Comparison of ENCODE assay signal across 1 cellular context in the genomic region with DNA sequence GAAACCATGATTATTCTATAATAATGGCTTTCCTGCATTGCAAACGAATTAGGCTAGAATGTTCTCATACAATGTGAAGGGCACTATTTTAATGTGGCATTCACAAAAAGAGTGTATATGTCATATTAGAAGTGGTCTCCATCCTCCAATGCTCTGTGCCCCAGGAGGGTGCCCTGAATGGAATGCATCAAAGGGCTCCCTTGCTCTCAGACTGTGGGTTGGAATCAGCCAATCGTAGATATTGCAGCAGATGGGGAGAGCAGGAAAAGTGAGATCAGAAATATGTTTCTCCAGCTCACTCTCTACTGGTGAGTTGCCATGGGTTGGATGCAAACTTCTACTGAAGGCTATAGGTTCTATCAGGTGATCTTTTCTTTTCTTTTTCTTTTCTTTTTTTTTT.
TF ChIP-seq lines count a peak whose summit lies in the region.

No MANE protein-coding gene starts in this region.

TF ChIP-seq in HCT116, 20 proteins besides CTCF, POLR2A, EP300 and RAD21 (continued from another document):
- TF ChIP-seq, protein P1, sequence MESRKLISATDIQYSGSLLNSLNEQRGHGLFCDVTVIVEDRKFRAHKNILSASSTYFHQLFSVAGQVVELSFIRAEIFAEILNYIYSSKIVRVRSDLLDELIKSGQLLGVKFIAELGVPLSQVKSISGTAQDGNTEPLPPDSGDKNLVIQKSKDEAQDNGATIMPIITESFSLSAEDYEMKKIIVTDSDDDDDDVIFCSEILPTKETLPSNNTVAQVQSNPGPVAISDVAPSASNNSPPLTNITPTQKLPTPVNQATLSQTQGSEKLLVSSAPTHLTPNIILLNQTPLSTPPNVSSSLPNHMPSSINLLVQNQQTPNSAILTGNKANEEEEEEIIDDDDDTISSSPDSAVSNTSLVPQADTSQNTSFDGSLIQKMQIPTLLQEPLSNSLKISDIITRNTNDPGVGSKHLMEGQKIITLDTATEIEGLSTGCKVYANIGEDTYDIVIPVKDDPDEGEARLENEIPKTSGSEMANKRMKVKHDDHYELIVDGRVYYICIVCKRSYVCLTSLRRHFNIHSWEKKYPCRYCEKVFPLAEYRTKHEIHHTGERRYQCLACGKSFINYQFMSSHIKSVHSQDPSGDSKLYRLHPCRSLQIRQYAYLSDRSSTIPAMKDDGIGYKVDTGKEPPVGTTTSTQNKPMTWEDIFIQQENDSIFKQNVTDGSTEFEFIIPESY (IDR thresholded peaks at IDR 0.05; ENCODE audit: extremely low read depth, insufficient replicate concordance, low read length) = no peak
- TF ChIP-seq CEBPB (IDR thresholded peaks at IDR 0.05; ENCODE audit: low read depth) (no peak), ZFX (IDR thresholded peaks at IDR 0.05) (no peak), TCF7L2 (IDR thresholded peaks at IDR 0.05; ENCODE audit: borderline replicate concordance, extremely low read depth, insufficient read depth, insufficient read length) (no peak), SP1 (IDR thresholded peaks at IDR 0.05; ENCODE audit: low read depth) (no peak), FOSL1 (IDR thresholded peaks at IDR 0.05; ENCODE audit: low read depth) (no peak)
- TF ChIP-seq, protein P2, sequence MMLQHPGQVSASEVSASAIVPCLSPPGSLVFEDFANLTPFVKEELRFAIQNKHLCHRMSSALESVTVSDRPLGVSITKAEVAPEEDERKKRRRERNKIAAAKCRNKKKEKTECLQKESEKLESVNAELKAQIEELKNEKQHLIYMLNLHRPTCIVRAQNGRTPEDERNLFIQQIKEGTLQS (IDR thresholded peaks at IDR 0.05) = no peak
- TF ChIP-seq, protein P3, sequence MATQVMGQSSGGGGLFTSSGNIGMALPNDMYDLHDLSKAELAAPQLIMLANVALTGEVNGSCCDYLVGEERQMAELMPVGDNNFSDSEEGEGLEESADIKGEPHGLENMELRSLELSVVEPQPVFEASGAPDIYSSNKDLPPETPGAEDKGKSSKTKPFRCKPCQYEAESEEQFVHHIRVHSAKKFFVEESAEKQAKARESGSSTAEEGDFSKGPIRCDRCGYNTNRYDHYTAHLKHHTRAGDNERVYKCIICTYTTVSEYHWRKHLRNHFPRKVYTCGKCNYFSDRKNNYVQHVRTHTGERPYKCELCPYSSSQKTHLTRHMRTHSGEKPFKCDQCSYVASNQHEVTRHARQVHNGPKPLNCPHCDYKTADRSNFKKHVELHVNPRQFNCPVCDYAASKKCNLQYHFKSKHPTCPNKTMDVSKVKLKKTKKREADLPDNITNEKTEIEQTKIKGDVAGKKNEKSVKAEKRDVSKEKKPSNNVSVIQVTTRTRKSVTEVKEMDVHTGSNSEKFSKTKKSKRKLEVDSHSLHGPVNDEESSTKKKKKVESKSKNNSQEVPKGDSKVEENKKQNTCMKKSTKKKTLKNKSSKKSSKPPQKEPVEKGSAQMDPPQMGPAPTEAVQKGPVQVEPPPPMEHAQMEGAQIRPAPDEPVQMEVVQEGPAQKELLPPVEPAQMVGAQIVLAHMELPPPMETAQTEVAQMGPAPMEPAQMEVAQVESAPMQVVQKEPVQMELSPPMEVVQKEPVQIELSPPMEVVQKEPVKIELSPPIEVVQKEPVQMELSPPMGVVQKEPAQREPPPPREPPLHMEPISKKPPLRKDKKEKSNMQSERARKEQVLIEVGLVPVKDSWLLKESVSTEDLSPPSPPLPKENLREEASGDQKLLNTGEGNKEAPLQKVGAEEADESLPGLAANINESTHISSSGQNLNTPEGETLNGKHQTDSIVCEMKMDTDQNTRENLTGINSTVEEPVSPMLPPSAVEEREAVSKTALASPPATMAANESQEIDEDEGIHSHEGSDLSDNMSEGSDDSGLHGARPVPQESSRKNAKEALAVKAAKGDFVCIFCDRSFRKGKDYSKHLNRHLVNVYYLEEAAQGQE (IDR thresholded peaks at IDR 0.05; ENCODE audit: low read depth) = no peak
